In genomic region chr7:89987665-89988064, GRCh38 we compare ENCODE assay signal across 24 cellular contexts.
"Had no signal": no experiment of that assay in that cellular context is flagged by ENCODE, and none has a peak within 500 bp of the region (broad histone marks: within the 10 kb centered on the region; RNA-seq: fewer than 3 reads in every experiment).

No MANE protein-coding gene starts in this region.

- H3K4me3 Mint-ChIP-seq: immature natural killer cell; naive thymus-derived CD4-positive, alpha-beta T cell; natural killer cell had no signal

- H3K4me3 ChIP-seq: colonic mucosa, dorsolateral prefrontal cortex, esophagus muscularis mucosa, gastroesophageal sphincter, heart left ventricle, hepatocyte, left ventricle myocardium inferior, lower lobe of right lung had no signal

- H3K4me1 ChIP-seq: colonic mucosa, esophagus muscularis mucosa, foreskin keratinocyte, gastroesophageal sphincter, heart left ventricle, left ventricle myocardium inferior, lower lobe of right lung had no signal

- H3K4me1 Mint-ChIP-seq: immature natural killer cell; naive thymus-derived CD4-positive, alpha-beta T cell; natural killer cell had no signal

- H3K9me3 ChIP-seq: colonic mucosa, esophagus muscularis mucosa, lower lobe of right lung had no signal

- DNase-seq: colonic mucosa; cortex of kidney; dermis blood vessel endothelial cell; dorsolateral prefrontal cortex; effector CD4-positive, alpha-beta T cell; effector memory CD4-positive, alpha-beta T cell; heart left ventricle; hypothalamus; immature natural killer cell; islet precursor cell; kidney; kidney glomerular epithelial cell; left colon; left ventricle myocardium inferior; lower lobe of right lung; mesenchymal stem cell; midbrain; naive thymus-derived CD4-positive, alpha-beta T cell; natural killer cell had no signal

- H3K27ac Mint-ChIP-seq: immature natural killer cell; naive thymus-derived CD4-positive, alpha-beta T cell; natural killer cell had no signal

- H3K79me2 ChIP-seq: hepatocyte had no signal

- H3K36me3 Mint-ChIP-seq: immature natural killer cell; naive thymus-derived CD4-positive, alpha-beta T cell; natural killer cell had no signal

- H3K36me3 ChIP-seq: colonic mucosa, esophagus muscularis mucosa, gastroesophageal sphincter, heart left ventricle, left ventricle myocardium inferior, lower lobe of right lung had no signal

- H3K27ac ChIP-seq: colonic mucosa, dorsolateral prefrontal cortex, esophagus muscularis mucosa, foreskin keratinocyte, gastroesophageal sphincter, heart left ventricle, hepatocyte, left ventricle myocardium inferior, lower lobe of right lung had no signal

- H3K27me3 Mint-ChIP-seq: naive thymus-derived CD4-positive, alpha-beta T cell had no signal

- H2AFZ ChIP-seq: hepatocyte had no signal

- H3K27me3 ChIP-seq: colonic mucosa, dorsolateral prefrontal cortex, esophagus muscularis mucosa, foreskin keratinocyte, gastroesophageal sphincter, heart left ventricle, hepatocyte had no signal

- H3K4me2 ChIP-seq: hepatocyte had no signal

- ATAC-seq: gastroesophageal sphincter; heart left ventricle; left colon; left lobe of liver; lower lobe of right lung; naive thymus-derived CD4-positive, alpha-beta T cell; natural killer cell had no signal
